8 cellular contexts compared by ENCODE assay signal in the genomic region with DNA sequence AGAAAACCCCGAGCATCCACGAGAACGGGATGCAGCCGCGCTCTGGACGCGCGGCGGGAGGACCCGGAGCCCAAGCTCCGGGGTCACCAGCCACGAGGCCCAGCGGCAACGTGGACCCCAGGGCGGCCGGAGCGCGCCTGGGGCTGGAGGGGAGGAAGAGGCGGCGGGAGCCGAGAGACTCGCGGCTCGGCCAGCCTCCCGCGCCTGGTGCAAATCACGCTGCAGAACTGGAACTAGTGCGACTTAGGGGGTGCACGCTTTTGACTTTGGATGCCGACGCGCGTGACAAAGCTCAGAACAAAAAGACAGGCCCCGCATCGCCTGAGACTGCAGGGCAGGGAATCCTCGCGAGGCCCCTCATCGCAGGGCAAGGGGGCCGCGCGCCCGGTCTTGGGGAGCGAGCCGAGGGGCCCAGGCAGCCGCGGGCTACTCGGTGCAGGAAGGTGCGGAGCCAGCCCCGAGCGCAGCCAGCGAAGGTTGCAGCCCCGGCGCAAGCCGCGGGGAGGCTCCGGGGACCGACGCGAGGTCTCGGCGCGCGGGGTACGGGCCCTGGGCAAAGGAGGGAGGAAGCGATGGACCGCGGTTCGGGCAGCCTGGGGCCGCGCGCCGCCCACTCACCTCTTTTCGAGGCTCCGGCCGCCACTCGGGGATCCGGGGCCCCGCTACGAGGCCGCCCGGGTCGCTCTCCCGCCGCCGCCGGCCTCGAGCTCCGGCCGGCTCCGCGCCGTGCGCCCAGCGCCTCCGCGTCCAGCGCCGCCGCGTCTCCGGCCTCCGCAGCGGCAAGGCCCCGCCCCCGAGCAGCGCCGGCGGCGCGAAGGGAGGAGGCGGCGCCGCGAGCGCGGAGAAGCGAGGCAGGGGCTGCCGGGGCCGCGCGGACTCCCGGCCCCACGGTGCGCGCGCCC. TPM values are rescaled to one million over a fixed set of nuclear protein-coding genes. Genes with fewer than 3 reads are reported as not detected.
DNase-seq lines count a peak whose midpoint lies in the region; ATAC-seq and TF ChIP-seq lines count a peak whose summit lies in the region.

A gene with protein sequence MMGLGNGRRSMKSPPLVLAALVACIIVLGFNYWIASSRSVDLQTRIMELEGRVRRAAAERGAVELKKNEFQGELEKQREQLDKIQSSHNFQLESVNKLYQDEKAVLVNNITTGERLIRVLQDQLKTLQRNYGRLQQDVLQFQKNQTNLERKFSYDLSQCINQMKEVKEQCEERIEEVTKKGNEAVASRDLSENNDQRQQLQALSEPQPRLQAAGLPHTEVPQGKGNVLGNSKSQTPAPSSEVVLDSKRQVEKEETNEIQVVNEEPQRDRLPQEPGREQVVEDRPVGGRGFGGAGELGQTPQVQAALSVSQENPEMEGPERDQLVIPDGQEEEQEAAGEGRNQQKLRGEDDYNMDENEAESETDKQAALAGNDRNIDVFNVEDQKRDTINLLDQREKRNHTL (minus strand): TSS at position 766 of the 902 bp plus-strand sequence. CDS start 20,238 bp downstream, outside the sequence.

- POLR2A ChIA-PET in HEK293T (lab: Yijun Ruan, JAX), result interaction anchor here (1.4 to 1.6 kb wide), 2 partner anchors 37 to 51 kb away, joined by 3 read pairs; no protein-coding TSS in a partner anchor

- H3K36me3 ChIP-seq in MM.1S (replicated peaks; ENCODE audit: insufficient read depth, low read length), result no peaks in the 10 kb centered on the region

- peak within 1 kb of the TSS; percentile 72 for H3K9ac ChIP-seq in MM.1S (ENCODE audit: low read length)

- peak within 1 kb of the TSS; percentile 86 for H3K4me3 ChIP-seq in MM.1S (ENCODE audit: low read length)

- H3F3A ChIP-seq in MM.1S (ENCODE audit: insufficient read depth, low read length), result peaks cover 9% of the 10 kb centered on the region

- H3K79me2 ChIP-seq in MM.1S (ENCODE audit: low read length), result peaks cover 38% of the 10 kb centered on the region

- H2AFZ ChIP-seq in MM.1S (ENCODE audit: low read length), result peak within 1 kb of the TSS; percentile 96

- peaks cover 30% of the 10 kb centered on the region for H3K4me1 ChIP-seq in MM.1S (ENCODE audit: low read length)

- H3K27me3 ChIP-seq in MM.1S (replicated peaks; ENCODE audit: insufficient read depth, low read length), result no peaks in the 10 kb centered on the region

- peak; percentile 15 for TF ChIP-seq CTCF in MM.1S (IDR thresholded peaks at IDR 0.05; ENCODE audit: low read length)

- H3K9me3 ChIP-seq in MM.1S (replicated peaks; ENCODE audit: insufficient read depth, low read length), result no peaks in the 10 kb centered on the region

- in situ Hi-C loops in endometrial microvascular endothelial cells (cut with HindIII; ENCODE audit: inconsistent ontology term, low pct_unique_long_range_greater_than_20kb, low sequenced_read_pairs), result no loop called here

- peak within 1 kb of the TSS; percentile 42; the same call in 1 of the 2 replicates for H3K27ac ChIP-seq in MM.1S (ENCODE audit: low read length)

- H3K36me3 Mint-ChIP-seq in memory B cell, result no peaks in the 10 kb centered on the region

- DNase-seq in activated CD4-positive, alpha-beta T cell treated with anti-CD3 and anti-CD28 coated beads for 48 hours, result peak; percentile 55
- DNase-seq in activated CD4-positive, alpha-beta T cell treated with anti-CD3 and anti-CD28 coated beads, Interleukin-2, amount 50 U/mL, for 1 hour, result no peak
- DNase-seq in HEK293T (ENCODE audit: extremely low spot score) (peak; percentile 77), MM.1S (peak; percentile 69), UCSD-AML1 (lab: John Stamatoyannopoulos, UW; ENCODE audit: unreplicated experiment) (peak; percentile 31), memory B cell (ENCODE audit: low spot score in 2 of 2) (peak in 1 of 2 donors; percentile 16), stromal cell of bone marrow (ENCODE audit: low read depth) (peak; percentile 49)

- no peak within 1 kb of the TSS for H3K27ac Mint-ChIP-seq in memory B cell

- H3K4me2 ChIP-seq in MM.1S (ENCODE audit: low read depth, low read length), result peak within 1 kb of the TSS; percentile 84

- H3K9me2 ChIP-seq in MM.1S (replicated peaks; ENCODE audit: insufficient read depth, low read length), result no peaks in the 10 kb centered on the region

- peaks cover 4% of the 10 kb centered on the region for H3K4me1 Mint-ChIP-seq in memory B cell

- peak within 1 kb of the TSS; percentile 91 for H3K4me3 Mint-ChIP-seq in memory B cell

- CTCF ChIA-PET in HEK293T (lab: Yijun Ruan, JAX), result no interaction called here

- H4K20me1 ChIP-seq in MM.1S (ENCODE audit: insufficient read depth, low read length), result no peaks in the 10 kb centered on the region

- no peaks in the 10 kb centered on the region for H3K9me3 Mint-ChIP-seq in memory B cell

- H3K27me3 Mint-ChIP-seq in memory B cell, result peaks cover 7% of the 10 kb centered on the region

- ATAC-seq in memory B cell (ENCODE audit: low read depth), result peak; percentile 70

TF ChIP-seq in HEK293T, 16 proteins besides CTCF, POLR2A, EP300 and RAD21:
- peak; percentile 62 for TF ChIP-seq L3MBTL2 (conservative IDR thresholded peaks at IDR 0.05)
- TF ChIP-seq SP1 (IDR thresholded peaks at IDR 0.05), result no peak
- TF ChIP-seq NFRKB (IDR thresholded peaks at IDR 0.05), result no peak
- no peak for TF ChIP-seq TARDBP (IDR thresholded peaks at IDR 0.05)
- 0 out of 2 replicates have a peak, but pooled peaks have one; percentile 22 for TF ChIP-seq FOXM1 (IDR thresholded peaks at IDR 0.05; ENCODE audit: borderline replicate concordance)
- no peak for TF ChIP-seq LEF1 (IDR thresholded peaks at IDR 0.05; ENCODE audit: borderline replicate concordance)
- TF ChIP-seq ARNT (IDR thresholded peaks at IDR 0.05), result no peak

RNA-seq across cellular contexts. Expression of the gene that starts here (rescaled TPM):
- total RNA-seq in endometrial microvascular endothelial cells (ENCODE audit: inconsistent ontology term), result 88.6 TPM
